ENCODE assay signal across 8 cellular contexts in the genomic region with DNA sequence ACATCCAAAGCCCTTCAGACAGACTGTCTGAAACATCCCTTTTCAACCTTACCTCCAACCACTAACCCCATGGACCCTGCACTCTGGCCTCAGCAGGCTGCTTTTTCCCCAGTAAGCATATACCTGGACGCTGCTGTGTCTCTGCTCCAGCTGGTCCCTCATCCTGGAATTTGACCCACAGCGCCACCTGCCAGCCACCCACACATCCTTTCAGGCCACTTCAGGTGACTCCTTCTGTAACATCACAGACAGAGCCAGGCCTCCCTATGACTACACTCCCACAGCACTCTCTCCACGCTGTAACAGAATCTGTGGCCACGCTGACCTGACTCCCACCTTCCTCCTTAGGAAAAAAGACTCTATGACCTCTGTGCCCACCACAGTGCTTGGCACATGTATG.
DNase-seq lines count a peak whose midpoint lies in the region; ATAC-seq and TF ChIP-seq lines count a peak whose summit lies in the region.

No MANE protein-coding gene starts in this region.

- H3K4me1 ChIP-seq in RWPE2 (ENCODE audit: insufficient read depth, poor library complexity, severe bottlenecking) (peaks cover 52% of the 10 kb centered on the region), rectal smooth muscle tissue (ENCODE audit: control insufficient read depth, insufficient read depth, low read length) (peaks cover 20% of the 10 kb centered on the region)

- no peaks in the 10 kb centered on the region for H3K27me3 ChIP-seq in RWPE2 (ENCODE audit: insufficient read depth, poor library complexity, severe bottlenecking)
- no peaks in the 10 kb centered on the region for H3K27me3 ChIP-seq in rectal smooth muscle tissue (ENCODE audit: control insufficient read depth, insufficient read depth, low read length)

- no peak overlapping the region for H3K4me3 ChIP-seq in RWPE2 (ENCODE audit: severe bottlenecking)
- H3K4me3 ChIP-seq in epithelial cell of esophagus (ENCODE audit: low read length): no peak overlapping the region
- H3K4me3 ChIP-seq in rectal smooth muscle tissue (ENCODE audit: low read length): peak overlapping the region; percentile 9

- peak; percentile 20 for DNase-seq in NCI-H510A treated with DMSO at 0.1 percent for 48 hours (lab: John Stamatoyannopoulos, UW)
- no peak for DNase-seq in NCI-H510A (lab: John Stamatoyannopoulos, UW)
- DNase-seq in RWPE2 (ENCODE audit: low spot score): peak; percentile 45
- DNase-seq in epithelial cell of esophagus (ENCODE audit: low read depth): peak; percentile 49
- no peak for DNase-seq in nucleus accumbens (lab: John Stamatoyannopoulos, UW)
- DNase-seq in anterior cingulate cortex (lab: John Stamatoyannopoulos, UW): no peak

- H3K36me3 ChIP-seq in RWPE2 (ENCODE audit: low read depth) (peaks cover 63% of the 10 kb centered on the region), rectal smooth muscle tissue (ENCODE audit: control insufficient read depth, insufficient read depth, low read length) (peaks cover 9% of the 10 kb centered on the region)

- no peak overlapping the region for H3K9ac ChIP-seq in rectal smooth muscle tissue (ENCODE audit: low read length)

- ATAC-seq in RWPE2 (ENCODE audit: low read depth) (no peak), GM21737 (IDR thresholded peaks at IDR 0.05; ENCODE audit: unreplicated experiment) (no peak)

- no peaks in the 10 kb centered on the region for H3K9me3 ChIP-seq in RWPE2 (ENCODE audit: severe bottlenecking)

- TF ChIP-seq CTCF in RWPE2 (IDR thresholded peaks at IDR 0.05; ENCODE audit: poor library complexity, severe bottlenecking): peak; percentile 21
- peak; percentile 43 for TF ChIP-seq CTCF in epithelial cell of esophagus (IDR thresholded peaks at IDR 0.05; ENCODE audit: insufficient read depth, low read depth, low read length, missing control alignments)

- H3K27ac ChIP-seq in RWPE2 (ENCODE audit: poor library complexity, severe bottlenecking) (peak overlapping the region; percentile 90), rectal smooth muscle tissue (ENCODE audit: low read depth, low read length) (no peak overlapping the region)

Comparison
In these comparisons a context has a peak if more than half of its experiments do, and no peak if none do; other contexts are left out.
1. DNase-seq: peak in NCI-H510A treated with DMSO at 0.1 percent for 48 hours (single experiment), RWPE2 (single experiment) and epithelial cell of esophagus (single experiment); none in NCI-H510A (single experiment), nucleus accumbens (0 of 56) and anterior cingulate cortex (0 of 58).